ENCODE assay signal across 24 cellular contexts in genomic region chr21:29306920-29307319, GRCh38. TPM values are rescaled to one million over a fixed set of nuclear protein-coding genes. Genes with fewer than 3 reads are reported as not detected.
DNase-seq lines count a peak whose midpoint lies in the region; ATAC-seq, FAIRE-seq and TF ChIP-seq lines count a peak whose summit lies in the region.
"Had no signal": no experiment of that assay in that cellular context is flagged by ENCODE, and none has a peak within 500 bp of the region (broad histone marks: within the 10 kb centered on the region; RNA-seq: fewer than 3 reads in every experiment).

No MANE protein-coding gene starts in this region.

- no peaks in the 10 kb centered on the region for H3K27me3 ChIP-seq in GM12878 (replicated peaks in 1 of 2; ENCODE audit: control insufficient read depth in 2 of 2, insufficient read depth in 2 of 2, low read length in 1 of 2)
- H3K27me3 ChIP-seq: heart right ventricle, tibial artery had no signal

- RAD21 ChIA-PET in GM12878 (lab: Charles Lee; ENCODE audit: unreplicated experiment): interaction anchor here (0.7 to 1.8 kb wide), 4 partner anchors 7 to 96 kb away, joined by 3 to 4 read pairs (median 4); partner anchors contain the start of gene BACH1

- SMC1A ChIA-PET in GM12878 (lab: Charles Lee; ENCODE audit: uncharacterized antibody, unreplicated experiment): interaction anchor here (1.0 to 1.6 kb wide), 4 partner anchors 24 to 235 kb away, joined by 3 to 5 read pairs (median 4); no protein-coding TSS in a partner anchor

- TF ChIP-seq POLR2A in GM12878 (IDR thresholded peaks at IDR 0.05; ENCODE audit: low read depth, low read length): no peak

- no TSS peak for BruUV-seq in GM12878 (replicated peaks; lab: Mats Ljungman, UMichigan)

- no peak for TF ChIP-seq RAD21 in GM12878 (IDR thresholded peaks at IDR 0.05; ENCODE audit: insufficient read depth, low read depth, low read length)

- peak overlapping the region; percentile 14; the same call in 1 of the 2 replicates for H3K4me3 ChIP-seq in GM12878
- H3K4me3 ChIP-seq: heart right ventricle, tibial artery had no signal

- H3K27ac ChIP-seq in GM12878 (ENCODE audit: control insufficient read depth, insufficient read depth): peak overlapping the region; percentile 41
- H3K27ac ChIP-seq: tibial artery had no signal

- peak overlapping the region; percentile 14 for H3K27ac Mint-ChIP-seq in stimulated activated naive CD8-positive, alpha-beta T cell treated with anti-CD3 and anti-CD28 coated beads, Interleukin-15, Interleukin-2, amounts not matched to agents 100 ng/mL and 50 ng/mL, for 24 hours
- H3K27ac Mint-ChIP-seq in stimulated activated naive CD8-positive, alpha-beta T cell treated with anti-CD3 and anti-CD28 coated beads, Interleukin-15, amount 100 ng/mL, for 72 hours: no peak overlapping the region
- no peak overlapping the region for H3K27ac Mint-ChIP-seq in activated CD4-positive, alpha-beta T cell treated with anti-CD3 and anti-CD28 coated beads, Interleukin-2, amount 10 ng/mL, durations not matched to agents 24 days and 14 days
- no peak overlapping the region for H3K27ac Mint-ChIP-seq in nephron progenitor cell
- H3K27ac Mint-ChIP-seq: activated naive CD4-positive, alpha-beta T cell treated with anti-CD3 and anti-CD28 coated beads, Interleukin-2, amount 10 ng/mL, durations not matched to agents 7 days and 5 days had no signal

- H3K36me3 ChIP-seq in GM12878 (ENCODE audit: control insufficient read depth in 2 of 2, insufficient read depth in 2 of 2, low read length in 1 of 2): 0 out of 4 replicates have a peak, but pooled peaks cover 0 to 9% of the 10 kb centered on the region in 2 experiments
- H3K36me3 ChIP-seq: tibial artery had no signal

- WGBS in GM12878 (ENCODE audit: insufficient coverage, insufficient replicate concordance, low lambda C conversion rate, missing lambda C conversion rate): 3% methylated on average over 3 of the region's 3 CpGs

- CTCF ChIA-PET in GM12878 (lab: Yijun Ruan, JAX): no interaction called here

- no peak for DNase-seq in stimulated activated naive CD8-positive, alpha-beta T cell treated with anti-CD3 and anti-CD28 coated beads, Interleukin-15, amount 100 ng/mL, for 72 hours
- DNase-seq in GM12878 (ENCODE audit: low read depth, low spot score): no peak
- no peak for DNase-seq in pons (ENCODE audit: low spot score)
- no peak for DNase-seq in NCI-H2107 (lab: John Stamatoyannopoulos, UW)
- DNase-seq in activated CD4-positive, alpha-beta T cell treated with anti-CD3 and anti-CD28 coated beads, Interleukin-2, amount 10 ng/mL, durations not matched to agents 24 days and 14 days: no peak
- DNase-seq in nephron progenitor cell: no peak
- DNase-seq: activated naive CD4-positive, alpha-beta T cell treated with anti-CD3 and anti-CD28 coated beads, Interleukin-2, amount 10 ng/mL, durations not matched to agents 7 days and 5 days; COR-L47; effector CD8-positive, alpha-beta T cell; heart right ventricle; KG1; kidney; midbrain; occipital lobe; stimulated activated CD4-positive, alpha-beta T cell treated with anti-CD3 and anti-CD28 coated beads, Interleukin-2, amount 100 ng/mL, for 48 hours; T-cell; tibial artery had no signal

- H3K9me3 Mint-ChIP-seq in stimulated activated naive CD8-positive, alpha-beta T cell treated with anti-CD3 and anti-CD28 coated beads, Interleukin-15, Interleukin-2, amounts not matched to agents 100 ng/mL and 50 ng/mL, for 24 hours: no peaks in the 10 kb centered on the region
- peaks cover 0 to 5% of the 10 kb centered on the region in 2 donors for H3K9me3 Mint-ChIP-seq in stimulated activated naive CD8-positive, alpha-beta T cell treated with anti-CD3 and anti-CD28 coated beads, Interleukin-15, amount 100 ng/mL, for 72 hours
- no peaks in the 10 kb centered on the region for H3K9me3 Mint-ChIP-seq in activated CD4-positive, alpha-beta T cell treated with anti-CD3 and anti-CD28 coated beads, Interleukin-2, amount 10 ng/mL, durations not matched to agents 24 days and 14 days
- H3K9me3 Mint-ChIP-seq in nephron progenitor cell: peaks cover 27% of the 10 kb centered on the region
- H3K9me3 Mint-ChIP-seq: activated naive CD4-positive, alpha-beta T cell treated with anti-CD3 and anti-CD28 coated beads, Interleukin-2, amount 10 ng/mL, durations not matched to agents 7 days and 5 days had no signal

- FAIRE-seq in GM12878 (lab: Jason Lieb, UNC): no peak
- FAIRE-seq: bronchial epithelial cell, GM12892, H1 had no signal

- TF ChIP-seq EP300 in GM12878 (IDR thresholded peaks at IDR 0.05; ENCODE audit: borderline replicate concordance in 1 of 2, control insufficient read depth in 1 of 2, low read depth in 2 of 2, low read length in 2 of 2): no peak

- ATAC-seq in stimulated activated naive CD8-positive, alpha-beta T cell treated with anti-CD3 and anti-CD28 coated beads, Interleukin-15, amount 100 ng/mL, for 72 hours: no peak
- ATAC-seq in HG02885 (IDR thresholded peaks at IDR 0.05; ENCODE audit: poor library complexity, unreplicated experiment) (peak; percentile 65), GM12878 (peak; percentile 49)
- ATAC-seq: activated CD4-positive, CD25-positive, alpha-beta regulatory T cell treated with anti-CD3 and anti-CD28 coated beads, Interleukin-2, amount 50 U/mL, for 24 hours; Right ventricle myocardium inferior; T-cell had no signal

- peaks cover 82% of the 10 kb centered on the region for H3K4me1 Mint-ChIP-seq in stimulated activated naive CD8-positive, alpha-beta T cell treated with anti-CD3 and anti-CD28 coated beads, Interleukin-15, Interleukin-2, amounts not matched to agents 100 ng/mL and 50 ng/mL, for 24 hours (ENCODE audit: low read depth)
- H3K4me1 Mint-ChIP-seq in stimulated activated naive CD8-positive, alpha-beta T cell treated with anti-CD3 and anti-CD28 coated beads, Interleukin-15, amount 100 ng/mL, for 72 hours: peaks cover 54% of the 10 kb centered on the region
- peaks cover 34% of the 10 kb centered on the region for H3K4me1 Mint-ChIP-seq in activated CD4-positive, alpha-beta T cell treated with anti-CD3 and anti-CD28 coated beads, Interleukin-2, amount 10 ng/mL, durations not matched to agents 24 days and 14 days
- peaks cover 38% of the 10 kb centered on the region for H3K4me1 Mint-ChIP-seq in nephron progenitor cell

- peaks cover 35% of the 10 kb centered on the region for H3K36me3 Mint-ChIP-seq in stimulated activated naive CD8-positive, alpha-beta T cell treated with anti-CD3 and anti-CD28 coated beads, Interleukin-15, Interleukin-2, amounts not matched to agents 100 ng/mL and 50 ng/mL, for 24 hours (ENCODE audit: low read depth)
- H3K36me3 Mint-ChIP-seq in activated CD4-positive, alpha-beta T cell treated with anti-CD3 and anti-CD28 coated beads, Interleukin-2, amount 10 ng/mL, durations not matched to agents 24 days and 14 days (ENCODE audit: low read depth): peaks cover 18% of the 10 kb centered on the region
- peaks cover 59% of the 10 kb centered on the region for H3K36me3 Mint-ChIP-seq in nephron progenitor cell (ENCODE audit: low read depth)

- peaks cover 25% of the 10 kb centered on the region for H3K4me1 ChIP-seq in GM12878 (ENCODE audit: control insufficient read depth, insufficient read depth, low read length)

- H3K4me3 Mint-ChIP-seq in stimulated activated naive CD8-positive, alpha-beta T cell treated with anti-CD3 and anti-CD28 coated beads, Interleukin-15, Interleukin-2, amounts not matched to agents 100 ng/mL and 50 ng/mL, for 24 hours: no peak overlapping the region
- H3K4me3 Mint-ChIP-seq in stimulated activated naive CD8-positive, alpha-beta T cell treated with anti-CD3 and anti-CD28 coated beads, Interleukin-15, amount 100 ng/mL, for 72 hours: no peak overlapping the region
- no peak overlapping the region for H3K4me3 Mint-ChIP-seq in activated CD4-positive, alpha-beta T cell treated with anti-CD3 and anti-CD28 coated beads, Interleukin-2, amount 10 ng/mL, durations not matched to agents 24 days and 14 days
- no peak overlapping the region for H3K4me3 Mint-ChIP-seq in nephron progenitor cell
- H3K4me3 Mint-ChIP-seq: activated naive CD4-positive, alpha-beta T cell treated with anti-CD3 and anti-CD28 coated beads, Interleukin-2, amount 10 ng/mL, durations not matched to agents 7 days and 5 days; T-cell had no signal

- peaks cover 4% of the 10 kb centered on the region; the same call in 1 of the 3 replicates for H3K9me3 ChIP-seq in GM12878 (replicated peaks; ENCODE audit: control insufficient read depth, insufficient read depth, low read length)
- H3K9me3 ChIP-seq: heart right ventricle, tibial artery had no signal

- H4K20me1 ChIP-seq in GM12878 (ENCODE audit: control insufficient read depth, insufficient read depth): peaks cover 2% of the 10 kb centered on the region; the same call in 1 of the 2 replicates

- POLR2A ChIA-PET in GM12878 (lab: Charles Lee): interaction anchor here (0.8 to 1.4 kb wide), 4 partner anchors 33 to 71 kb away, joined by 3 to 4 read pairs (median 3); no protein-coding TSS in a partner anchor

- H3K4me2 ChIP-seq in GM12878 (ENCODE audit: control insufficient read depth, insufficient read depth): peak overlapping the region; percentile 80

- peaks cover 98% of the 10 kb centered on the region for H3K79me2 ChIP-seq in GM12878 (ENCODE audit: control insufficient read depth, insufficient read depth, low read length)

- H3K27me3 Mint-ChIP-seq in stimulated activated naive CD8-positive, alpha-beta T cell treated with anti-CD3 and anti-CD28 coated beads, Interleukin-15, Interleukin-2, amounts not matched to agents 100 ng/mL and 50 ng/mL, for 24 hours: no peaks in the 10 kb centered on the region
- no peaks in the 10 kb centered on the region for H3K27me3 Mint-ChIP-seq in stimulated activated naive CD8-positive, alpha-beta T cell treated with anti-CD3 and anti-CD28 coated beads, Interleukin-15, amount 100 ng/mL, for 72 hours
- H3K27me3 Mint-ChIP-seq in activated CD4-positive, alpha-beta T cell treated with anti-CD3 and anti-CD28 coated beads, Interleukin-2, amount 10 ng/mL, durations not matched to agents 24 days and 14 days: no peaks in the 10 kb centered on the region
- no peaks in the 10 kb centered on the region for H3K27me3 Mint-ChIP-seq in nephron progenitor cell (ENCODE audit: low read depth, poor library complexity)
- H3K27me3 Mint-ChIP-seq: activated naive CD4-positive, alpha-beta T cell treated with anti-CD3 and anti-CD28 coated beads, Interleukin-2, amount 10 ng/mL, durations not matched to agents 7 days and 5 days; T-cell had no signal

- TF ChIP-seq CTCF in GM12878 (IDR thresholded peaks at IDR 0.05 in 2 of 3, conservative IDR thresholded peaks at IDR 0.05 in 1 of 3; ENCODE audit: control insufficient read depth in 2 of 3, extremely low read depth in 1 of 3, insufficient read depth in 1 of 3, low read depth in 3 of 3, low read length in 3 of 3) (no peak), nephron progenitor cell (IDR thresholded peaks at IDR 0.05) (no peak)

- H2AFZ ChIP-seq in GM12878 (ENCODE audit: control insufficient read depth, low read depth, low read length): no peak overlapping the region

- intact Hi-C loops in GM12878 (cut with micrococcal nuclease; ENCODE audit: unreplicated experiment): loop anchor here (10.0 kb wide), 1 partner anchor 312 kb away; the partner anchor contains the start of gene LTN1
- intact Hi-C loops in activated CD4-positive, alpha-beta T cell treated with anti-CD3 and anti-CD28 coated beads, Interleukin-2, amount 10 ng/mL, durations not matched to agents 24 days and 14 days (cut with micrococcal nuclease): no loop called here

- in situ Hi-C loops in GM12878 (cut with MboI): loop anchor here (5.0 kb wide), 1 partner anchor 230 kb away; no protein-coding TSS in a partner anchor

- no peak overlapping the region for H3K9ac ChIP-seq in GM12878 (ENCODE audit: control insufficient read depth, insufficient read depth, low read length)

RNA-seq across cellular contexts. Expression of gene BACH1, which starts 8.2 kb away (rescaled TPM):
- 89.0 and 91.9 TPM in 2 replicates for total RNA-seq in GM12878 (2013; cell fraction: nucleolus; rRNA removed)
- 13.8 and 20.1 TPM in 2 replicates for total RNA-seq in GM12878 (2014; rRNA removed)
- total RNA-seq in GM12878 (2014; rRNA removed; fragmentation: Illumina TruSeq; extraction: Trizol): 16.9 and 18.1 TPM in 2 replicates
- total RNA-seq in GM12878 (2021): 25.7 TPM in 2 replicates
- polyA plus RNA-seq in GM12878 (2011; ENCODE audit: low read depth): 10.4 TPM
- polyA plus RNA-seq in GM12878 (2011; rRNA removed): 18.8 and 26.6 TPM in 2 replicates
- 6.6 and 8.8 TPM in 2 replicates for polyA plus RNA-seq in GM12878 (2011; cell fraction: cytosol; rRNA removed)
- 18.9 TPM in 2 replicates for polyA plus RNA-seq in GM12878 (2011; cell fraction: nucleus; rRNA removed)
- polyA plus RNA-seq in GM12878 (2012): 11.9 and 12.8 TPM in 2 replicates
- 10.7 and 11.8 TPM in 2 replicates for polyA plus RNA-seq in GM12878 (2014; fragmentation: Illumina TruSeq; extraction: Trizol)
- polyA plus RNA-seq in GM12878 (2014; fragmentation: Nextera tagmentation; extraction: Ambion mirVana): 1 to 10 TPM; 3.2 to 3.3 TPM
- polyA plus RNA-seq in GM12878 (2014; rRNA removed): 5.4 and 7.6 TPM in 2 replicates
- 10 to 100 TPM in 1 of 2 experiments, 1 to 10 TPM in 1; 9.1 to 10.3 TPM for polyA plus RNA-seq in GM12878 (2016; fragmentation: Nextera tagmentation; extraction: Ambion mirVana)
- polyA minus RNA-seq in GM12878 (2011; rRNA and poly(A)+ RNA removed): 81.2 and 136 TPM in 2 replicates
- polyA minus RNA-seq in GM12878 (2011; cell fraction: cytosol; rRNA and poly(A)+ RNA removed): 17.2 and 23.1 TPM in 2 replicates
- polyA minus RNA-seq in GM12878 (2011; cell fraction: nucleus; rRNA and poly(A)+ RNA removed): 43.3 and 46.8 TPM in 2 replicates
- total RNA-seq in activated CD4-positive, alpha-beta T cell treated with anti-CD3 and anti-CD28 coated beads, Interleukin-2, amount 10 ng/mL, durations not matched to agents 24 days and 14 days: 21.5 and 24.8 TPM in 2 replicates
